1 cellular context compared by ENCODE assay signal in genomic region chr17:32882734-32883133, GRCh38.
TF ChIP-seq lines count a peak whose summit lies in the region.

No MANE protein-coding gene starts in this region.

TF ChIP-seq in K562, 482 proteins besides CTCF, POLR2A, EP300 and RAD21 (continues in another document):
- TF ChIP-seq, protein P1, sequence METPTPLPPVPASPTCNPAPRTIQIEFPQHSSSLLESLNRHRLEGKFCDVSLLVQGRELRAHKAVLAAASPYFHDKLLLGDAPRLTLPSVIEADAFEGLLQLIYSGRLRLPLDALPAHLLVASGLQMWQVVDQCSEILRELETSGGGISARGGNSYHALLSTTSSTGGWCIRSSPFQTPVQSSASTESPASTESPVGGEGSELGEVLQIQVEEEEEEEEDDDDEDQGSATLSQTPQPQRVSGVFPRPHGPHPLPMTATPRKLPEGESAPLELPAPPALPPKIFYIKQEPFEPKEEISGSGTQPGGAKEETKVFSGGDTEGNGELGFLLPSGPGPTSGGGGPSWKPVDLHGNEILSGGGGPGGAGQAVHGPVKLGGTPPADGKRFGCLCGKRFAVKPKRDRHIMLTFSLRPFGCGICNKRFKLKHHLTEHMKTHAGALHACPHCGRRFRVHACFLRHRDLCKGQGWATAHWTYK (CRISPR knock-in tag; IDR thresholded peaks at IDR 0.05) = peak; percentile 98
- TF ChIP-seq PKNOX1 (IDR thresholded peaks at IDR 0.05) (peak; percentile 93), SP1 (CRISPR knock-in tag; IDR thresholded peaks at IDR 0.05) (no peak), FOSL1 (tag; conservative IDR thresholded peaks at IDR 0.05) (peak; percentile 94), STAT6 (CRISPR knock-in tag; IDR thresholded peaks at IDR 0.05) (no peak), KDM1A (IDR thresholded peaks at IDR 0.05) (peak; percentile 19 to 59; a peak in 1 of 4 replicates), SLC30A9 (CRISPR knock-in tag; IDR thresholded peaks at IDR 0.05) (no peak), POLR3A (IDR thresholded peaks at IDR 0.05; ENCODE audit: borderline replicate concordance, extremely low read depth, insufficient read depth, insufficient read length) (no peak), POLR2AphosphoS2 (IDR thresholded peaks at IDR 0.05; ENCODE audit: low read length) (no peak), JUNB (CRISPR knock-in tag; conservative IDR thresholded peaks at IDR 0.05) (peak; percentile 58), HMBOX1 (IDR thresholded peaks at IDR 0.05) (peak; percentile 40; the same call in 1 of the 2 replicates), ZEB2 (IDR thresholded peaks at IDR 0.05) (peak; percentile 84), TEAD1 (CRISPR knock-in tag; IDR thresholded peaks at IDR 0.05) (0 out of 4 replicates have a peak, but pooled peaks of 1 of the 2 experiments have one; percentile 16), SMARCC2 (IDR thresholded peaks at IDR 0.05; ENCODE audit: low read depth) (peak; percentile 78; the same call in 1 of the 2 replicates), RBM17 (IDR thresholded peaks at IDR 0.05; ENCODE audit: borderline replicate concordance, low read depth, low read length) (no peak), HOXB6 (CRISPR knock-in tag; IDR thresholded peaks at IDR 0.05; ENCODE audit: borderline replicate concordance) (no peak), ARNT (IDR thresholded peaks at IDR 0.05) (no peak), ATF1 (CRISPR knock-in tag; IDR thresholded peaks at IDR 0.05) (no peak), ATF1 (tag; IDR thresholded peaks at IDR 0.05) (peak; percentile 39; the same call in 1 of the 2 replicates), MCM3 (IDR thresholded peaks at IDR 0.05) (no peak), MYNN (IDR thresholded peaks at IDR 0.05) (peak; percentile 64; the same call in 1 of the 2 replicates), MYNN (CRISPR knock-in tag; IDR thresholded peaks at IDR 0.05) (no peak), JUND (IDR thresholded peaks at IDR 0.05; ENCODE audit: borderline replicate concordance, low read depth, low read length) (peak; percentile 95), JUND (tag; IDR thresholded peaks at IDR 0.05; ENCODE audit: borderline replicate concordance, low read depth, low read length) (peak; percentile 91; the same call in 2 of the 3 replicates), HDAC1 (IDR thresholded peaks at IDR 0.05) (peak in 1 of 2 experiments; percentile 55; a peak in 1 of 4 replicates), FOXK1 (CRISPR knock-in tag; IDR thresholded peaks at IDR 0.05; ENCODE audit: borderline replicate concordance) (no peak), DLX4 (CRISPR knock-in tag; IDR thresholded peaks at IDR 0.05) (no peak), SMARCA4 (IDR thresholded peaks at IDR 0.05) (peak; percentile 85; the same call in 1 of the 2 replicates), ZMIZ1 (IDR thresholded peaks at IDR 0.05; ENCODE audit: low read depth in 2 of 2, low read length in 2 of 2) (peak in 1 of 2 experiments; percentile 40; a peak in 1 of 4 replicates), JUN (IDR thresholded peaks at IDR 0.05; ENCODE audit: borderline replicate concordance, low read depth, low read length) (peak; percentile 92), JUN (CRISPR knock-in tag; IDR thresholded peaks at IDR 0.05; ENCODE audit: borderline replicate concordance) (no peak), HDAC2 (IDR thresholded peaks at IDR 0.05) (no peak), CBFA2T3 (IDR thresholded peaks at IDR 0.05) (peak; percentile 67)
- TF ChIP-seq, protein P2, sequence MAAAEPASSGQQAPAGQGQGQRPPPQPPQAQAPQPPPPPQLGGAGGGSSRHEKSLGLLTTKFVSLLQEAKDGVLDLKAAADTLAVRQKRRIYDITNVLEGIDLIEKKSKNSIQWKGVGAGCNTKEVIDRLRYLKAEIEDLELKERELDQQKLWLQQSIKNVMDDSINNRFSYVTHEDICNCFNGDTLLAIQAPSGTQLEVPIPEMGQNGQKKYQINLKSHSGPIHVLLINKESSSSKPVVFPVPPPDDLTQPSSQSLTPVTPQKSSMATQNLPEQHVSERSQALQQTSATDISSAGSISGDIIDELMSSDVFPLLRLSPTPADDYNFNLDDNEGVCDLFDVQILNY (CRISPR knock-in tag; IDR thresholded peaks at IDR 0.05) = no peak
- TF ChIP-seq, protein P3, sequence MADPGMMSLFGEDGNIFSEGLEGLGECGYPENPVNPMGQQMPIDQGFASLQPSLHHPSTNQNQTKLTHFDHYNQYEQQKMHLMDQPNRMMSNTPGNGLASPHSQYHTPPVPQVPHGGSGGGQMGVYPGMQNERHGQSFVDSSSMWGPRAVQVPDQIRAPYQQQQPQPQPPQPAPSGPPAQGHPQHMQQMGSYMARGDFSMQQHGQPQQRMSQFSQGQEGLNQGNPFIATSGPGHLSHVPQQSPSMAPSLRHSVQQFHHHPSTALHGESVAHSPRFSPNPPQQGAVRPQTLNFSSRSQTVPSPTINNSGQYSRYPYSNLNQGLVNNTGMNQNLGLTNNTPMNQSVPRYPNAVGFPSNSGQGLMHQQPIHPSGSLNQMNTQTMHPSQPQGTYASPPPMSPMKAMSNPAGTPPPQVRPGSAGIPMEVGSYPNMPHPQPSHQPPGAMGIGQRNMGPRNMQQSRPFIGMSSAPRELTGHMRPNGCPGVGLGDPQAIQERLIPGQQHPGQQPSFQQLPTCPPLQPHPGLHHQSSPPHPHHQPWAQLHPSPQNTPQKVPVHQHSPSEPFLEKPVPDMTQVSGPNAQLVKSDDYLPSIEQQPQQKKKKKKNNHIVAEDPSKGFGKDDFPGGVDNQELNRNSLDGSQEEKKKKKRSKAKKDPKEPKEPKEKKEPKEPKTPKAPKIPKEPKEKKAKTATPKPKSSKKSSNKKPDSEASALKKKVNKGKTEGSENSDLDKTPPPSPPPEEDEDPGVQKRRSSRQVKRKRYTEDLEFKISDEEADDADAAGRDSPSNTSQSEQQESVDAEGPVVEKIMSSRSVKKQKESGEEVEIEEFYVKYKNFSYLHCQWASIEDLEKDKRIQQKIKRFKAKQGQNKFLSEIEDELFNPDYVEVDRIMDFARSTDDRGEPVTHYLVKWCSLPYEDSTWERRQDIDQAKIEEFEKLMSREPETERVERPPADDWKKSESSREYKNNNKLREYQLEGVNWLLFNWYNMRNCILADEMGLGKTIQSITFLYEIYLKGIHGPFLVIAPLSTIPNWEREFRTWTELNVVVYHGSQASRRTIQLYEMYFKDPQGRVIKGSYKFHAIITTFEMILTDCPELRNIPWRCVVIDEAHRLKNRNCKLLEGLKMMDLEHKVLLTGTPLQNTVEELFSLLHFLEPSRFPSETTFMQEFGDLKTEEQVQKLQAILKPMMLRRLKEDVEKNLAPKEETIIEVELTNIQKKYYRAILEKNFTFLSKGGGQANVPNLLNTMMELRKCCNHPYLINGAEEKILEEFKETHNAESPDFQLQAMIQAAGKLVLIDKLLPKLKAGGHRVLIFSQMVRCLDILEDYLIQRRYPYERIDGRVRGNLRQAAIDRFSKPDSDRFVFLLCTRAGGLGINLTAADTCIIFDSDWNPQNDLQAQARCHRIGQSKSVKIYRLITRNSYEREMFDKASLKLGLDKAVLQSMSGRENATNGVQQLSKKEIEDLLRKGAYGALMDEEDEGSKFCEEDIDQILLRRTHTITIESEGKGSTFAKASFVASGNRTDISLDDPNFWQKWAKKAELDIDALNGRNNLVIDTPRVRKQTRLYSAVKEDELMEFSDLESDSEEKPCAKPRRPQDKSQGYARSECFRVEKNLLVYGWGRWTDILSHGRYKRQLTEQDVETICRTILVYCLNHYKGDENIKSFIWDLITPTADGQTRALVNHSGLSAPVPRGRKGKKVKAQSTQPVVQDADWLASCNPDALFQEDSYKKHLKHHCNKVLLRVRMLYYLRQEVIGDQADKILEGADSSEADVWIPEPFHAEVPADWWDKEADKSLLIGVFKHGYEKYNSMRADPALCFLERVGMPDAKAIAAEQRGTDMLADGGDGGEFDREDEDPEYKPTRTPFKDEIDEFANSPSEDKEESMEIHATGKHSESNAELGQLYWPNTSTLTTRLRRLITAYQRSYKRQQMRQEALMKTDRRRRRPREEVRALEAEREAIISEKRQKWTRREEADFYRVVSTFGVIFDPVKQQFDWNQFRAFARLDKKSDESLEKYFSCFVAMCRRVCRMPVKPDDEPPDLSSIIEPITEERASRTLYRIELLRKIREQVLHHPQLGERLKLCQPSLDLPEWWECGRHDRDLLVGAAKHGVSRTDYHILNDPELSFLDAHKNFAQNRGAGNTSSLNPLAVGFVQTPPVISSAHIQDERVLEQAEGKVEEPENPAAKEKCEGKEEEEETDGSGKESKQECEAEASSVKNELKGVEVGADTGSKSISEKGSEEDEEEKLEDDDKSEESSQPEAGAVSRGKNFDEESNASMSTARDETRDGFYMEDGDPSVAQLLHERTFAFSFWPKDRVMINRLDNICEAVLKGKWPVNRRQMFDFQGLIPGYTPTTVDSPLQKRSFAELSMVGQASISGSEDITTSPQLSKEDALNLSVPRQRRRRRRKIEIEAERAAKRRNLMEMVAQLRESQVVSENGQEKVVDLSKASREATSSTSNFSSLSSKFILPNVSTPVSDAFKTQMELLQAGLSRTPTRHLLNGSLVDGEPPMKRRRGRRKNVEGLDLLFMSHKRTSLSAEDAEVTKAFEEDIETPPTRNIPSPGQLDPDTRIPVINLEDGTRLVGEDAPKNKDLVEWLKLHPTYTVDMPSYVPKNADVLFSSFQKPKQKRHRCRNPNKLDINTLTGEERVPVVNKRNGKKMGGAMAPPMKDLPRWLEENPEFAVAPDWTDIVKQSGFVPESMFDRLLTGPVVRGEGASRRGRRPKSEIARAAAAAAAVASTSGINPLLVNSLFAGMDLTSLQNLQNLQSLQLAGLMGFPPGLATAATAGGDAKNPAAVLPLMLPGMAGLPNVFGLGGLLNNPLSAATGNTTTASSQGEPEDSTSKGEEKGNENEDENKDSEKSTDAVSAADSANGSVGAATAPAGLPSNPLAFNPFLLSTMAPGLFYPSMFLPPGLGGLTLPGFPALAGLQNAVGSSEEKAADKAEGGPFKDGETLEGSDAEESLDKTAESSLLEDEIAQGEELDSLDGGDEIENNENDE (IDR thresholded peaks at IDR 0.05; ENCODE audit: low read depth, low read length) = no peak
- TF ChIP-seq, protein P4, sequence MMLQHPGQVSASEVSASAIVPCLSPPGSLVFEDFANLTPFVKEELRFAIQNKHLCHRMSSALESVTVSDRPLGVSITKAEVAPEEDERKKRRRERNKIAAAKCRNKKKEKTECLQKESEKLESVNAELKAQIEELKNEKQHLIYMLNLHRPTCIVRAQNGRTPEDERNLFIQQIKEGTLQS (IDR thresholded peaks at IDR 0.05) = peak; percentile 87
- TF ChIP-seq, protein P4 (CRISPR knock-in tag; conservative IDR thresholded peaks at IDR 0.05) = no peak
